In genomic region chr11:46345881-46346484, GRCh38 we compare ENCODE assay signal across 9 cellular contexts. TPM values are rescaled to one million over a fixed set of nuclear protein-coding genes. Genes with fewer than 3 reads are reported as not detected.
A peak's percentile ranks its signal among the peaks of the same experiment; 100 is the strongest.
DNase-seq lines count a peak whose midpoint lies in the region; FAIRE-seq and TF ChIP-seq lines count a peak whose summit lies in the region.
"Had no signal": no experiment of that assay in that cellular context is flagged by ENCODE, and none has a peak within 500 bp of the region (broad histone marks: within the 10 kb centered on the region; RNA-seq: fewer than 3 reads in every experiment).

No MANE protein-coding gene starts in this region.

- DNase-seq in CD8-positive, alpha-beta memory T cell: peak in 3 of 5 donors; percentile 17 to 30 (median 24)
- peak; percentile 81 for DNase-seq in osteoblast (ENCODE audit: insufficient read length, low spot score, missing footprints)
- no peak for DNase-seq in COLO829 (ENCODE audit: low spot score)
- no peak for DNase-seq in NCI-H82 treated with DMSO at 0.1 percent for 48 hours (lab: John Stamatoyannopoulos, UW; ENCODE audit: unreplicated experiment)
- DNase-seq in HTR-8/SVneo (ENCODE audit: insufficient read length, low spot score): no peak
- no peak for DNase-seq in anterior cingulate cortex (lab: John Stamatoyannopoulos, UW)

- peaks cover 0 to 16% (median 0%) of the 10 kb centered on the region in 3 donors for H3K36me3 Mint-ChIP-seq in CD8-positive, alpha-beta memory T cell
- H3K36me3 Mint-ChIP-seq in dendritic cell treated with granulocyte-macrophage colony-stimulating factor and Interleukin-4, amounts not matched to agents 40 ng/mL and 50 ng/mL, for 4 days (ENCODE audit: low read depth): peaks cover 34% of the 10 kb centered on the region

- peaks cover 6% of the 10 kb centered on the region; the same call in 1 of the 2 replicates for H4K20me1 ChIP-seq in OCI-LY3 (ENCODE audit: insufficient read depth, low read length)
- H4K20me1 ChIP-seq in osteoblast (ENCODE audit: insufficient read depth, low read length): peaks cover 17% of the 10 kb centered on the region

- H3K4me2 ChIP-seq in OCI-LY3 (ENCODE audit: low read length): peak overlapping the region; percentile 85
- H3K4me2 ChIP-seq in osteoblast (ENCODE audit: insufficient read depth, low read length): no peak overlapping the region

- H3K9ac ChIP-seq in OCI-LY3 (ENCODE audit: low read length): peak overlapping the region; percentile 77

- CTCF ChIA-PET in CD8-positive, alpha-beta memory T cell (lab: Charles Lee): interaction anchor here (0.8 to 18.1 kb wide), 5 partner anchors 15 to 346 kb away, joined by 3 to 358 read pairs (median 8); no protein-coding TSS in a partner anchor

- H3K27ac ChIP-seq in CD8-positive, alpha-beta memory T cell (ENCODE audit: low read depth, low read length): peak overlapping the region; percentile 20
- no peak overlapping the region for H3K27ac ChIP-seq in OCI-LY3 (ENCODE audit: low read length)
- no peak overlapping the region for H3K27ac ChIP-seq in osteoblast (ENCODE audit: low read depth, low read length)

- H3K79me2 ChIP-seq in OCI-LY3 (ENCODE audit: low read length) (peaks cover 31% of the 10 kb centered on the region), osteoblast (ENCODE audit: insufficient read depth, low read length) (peaks cover 32% of the 10 kb centered on the region)

- H3K27me3 ChIP-seq in CD8-positive, alpha-beta memory T cell (ENCODE audit: insufficient read depth, low read length, poor library complexity, severe bottlenecking): no peaks in the 10 kb centered on the region
- peaks cover 19% of the 10 kb centered on the region for H3K27me3 ChIP-seq in OCI-LY3 (ENCODE audit: low read depth, low read length)
- H3K27me3 ChIP-seq in osteoblast (ENCODE audit: insufficient read depth, low read length): peaks cover 18% of the 10 kb centered on the region

- no peak for TF ChIP-seq CTCF in OCI-LY3 (IDR thresholded peaks at IDR 0.05; ENCODE audit: low read depth, low read length)
- TF ChIP-seq CTCF in osteoblast (IDR thresholded peaks at IDR 0.05; ENCODE audit: extremely low read depth, low read depth, low read length): no peak

- H3K4me1 ChIP-seq in CD8-positive, alpha-beta memory T cell (ENCODE audit: insufficient read depth, low read length): peaks cover 79% of the 10 kb centered on the region
- H3K4me1 ChIP-seq in OCI-LY3 (ENCODE audit: low read length) (peaks cover 34% of the 10 kb centered on the region), osteoblast (ENCODE audit: insufficient read depth, low read length) (peaks cover 9% of the 10 kb centered on the region)

- peak overlapping the region; percentile 76; the same call in 1 of the 2 replicates for H2AFZ ChIP-seq in OCI-LY3 (ENCODE audit: low read depth, low read length)
- H2AFZ ChIP-seq in osteoblast (ENCODE audit: low read length): no peak overlapping the region

- H3K36me3 ChIP-seq in CD8-positive, alpha-beta memory T cell (ENCODE audit: insufficient read depth, low read length): no peaks in the 10 kb centered on the region
- H3K36me3 ChIP-seq in OCI-LY3 (replicated peaks; ENCODE audit: low read depth, low read length) (peaks cover 3% of the 10 kb centered on the region), osteoblast (ENCODE audit: insufficient read depth, low read length) (no peaks in the 10 kb centered on the region)

- H3K9me3 Mint-ChIP-seq in CD8-positive, alpha-beta memory T cell: no peaks in the 10 kb centered on the region
- H3K9me3 Mint-ChIP-seq in dendritic cell treated with granulocyte-macrophage colony-stimulating factor and Interleukin-4, amounts not matched to agents 40 ng/mL and 50 ng/mL, for 4 days: no peaks in the 10 kb centered on the region

- peaks cover 59 to 75% (median 69%) of the 10 kb centered on the region in 3 donors for H3K4me1 Mint-ChIP-seq in CD8-positive, alpha-beta memory T cell
- H3K4me1 Mint-ChIP-seq in dendritic cell treated with granulocyte-macrophage colony-stimulating factor and Interleukin-4, amounts not matched to agents 40 ng/mL and 50 ng/mL, for 4 days (ENCODE audit: low read depth): peaks cover 82% of the 10 kb centered on the region

- peak overlapping the region; percentile 11 to 94 (median 81) for H3K27ac Mint-ChIP-seq in CD8-positive, alpha-beta memory T cell
- peak overlapping the region; percentile 95 for H3K27ac Mint-ChIP-seq in dendritic cell treated with granulocyte-macrophage colony-stimulating factor and Interleukin-4, amounts not matched to agents 40 ng/mL and 50 ng/mL, for 4 days

- FAIRE-seq in HTR-8/SVneo (lab: Jason Lieb, UNC): no peak

- peaks cover 0 to 3% of the 10 kb centered on the region in 2 donors for H3K27me3 Mint-ChIP-seq in CD8-positive, alpha-beta memory T cell
- H3K27me3 Mint-ChIP-seq in dendritic cell treated with granulocyte-macrophage colony-stimulating factor and Interleukin-4, amounts not matched to agents 40 ng/mL and 50 ng/mL, for 4 days: no peaks in the 10 kb centered on the region

- no peaks in the 10 kb centered on the region for H3K9me3 ChIP-seq in CD8-positive, alpha-beta memory T cell (ENCODE audit: low read length)
- H3K9me3 ChIP-seq in OCI-LY3 (ENCODE audit: insufficient read depth, low read length) (no peaks in the 10 kb centered on the region), osteoblast (ENCODE audit: low read depth, low read length) (no peaks in the 10 kb centered on the region)

- intact Hi-C loops in dendritic cell treated with granulocyte-macrophage colony-stimulating factor and Interleukin-4, amounts not matched to agents 40 ng/mL and 50 ng/mL, for 4 days (cut with micrococcal nuclease): no loop called here

- POLR2A ChIA-PET in CD8-positive, alpha-beta memory T cell (lab: Charles Lee): interaction anchor here (5.6 kb wide), 1 partner anchor 15 kb away, joined by 32 read pairs; no protein-coding TSS in a partner anchor

- peak overlapping the region; percentile 76 for H3K4me3 ChIP-seq in CD8-positive, alpha-beta memory T cell (ENCODE audit: low read length)
- peak overlapping the region; percentile 89 for H3K4me3 ChIP-seq in OCI-LY3 (ENCODE audit: low read length)
- no peak overlapping the region for H3K4me3 ChIP-seq in osteoblast (ENCODE audit: insufficient read depth, low read length)

- peak overlapping the region; percentile 81 to 96 (median 84) for H3K4me3 Mint-ChIP-seq in CD8-positive, alpha-beta memory T cell
- peak overlapping the region; percentile 88 for H3K4me3 Mint-ChIP-seq in dendritic cell treated with granulocyte-macrophage colony-stimulating factor and Interleukin-4, amounts not matched to agents 40 ng/mL and 50 ng/mL, for 4 days

RNA-seq across cellular contexts. Expression of gene DGKZ, which starts 1.3 kb away (rescaled TPM):
- total RNA-seq in CD8-positive, alpha-beta memory T cell: 10 to 100 TPM; 85.8 to 87.2 TPM
- 87.4 TPM for polyA plus RNA-seq in CD8-positive, alpha-beta memory T cell
- 47.1 and 52.5 TPM in 2 replicates for total RNA-seq in osteoblast

RNA-seq across cellular contexts. Expression of gene MDK, which starts 35.5 kb away (rescaled TPM):
- 1 to 10 TPM; 1.1 to 1.2 TPM for total RNA-seq in CD8-positive, alpha-beta memory T cell
- 0.97 TPM for polyA plus RNA-seq in CD8-positive, alpha-beta memory T cell
- 27.5 and 27.7 TPM in 2 replicates for total RNA-seq in osteoblast

RNA-seq across cellular contexts. Expression of gene CHRM4, which starts 45.6 kb away (rescaled TPM):
- not detected for total RNA-seq in CD8-positive, alpha-beta memory T cell
- 0.63 TPM for polyA plus RNA-seq in CD8-positive, alpha-beta memory T cell
- 0.29 and 0.36 TPM in 2 replicates for total RNA-seq in osteoblast
- total RNA-seq: mesenteric fat pad had no signal

Comparison
In these comparisons a context has a peak if more than half of its experiments do, and no peak if none do; other contexts are left out.
1. DNase-seq: peak in CD8-positive, alpha-beta memory T cell (3 of 5) and osteoblast (single experiment); none in COLO829 (single experiment), NCI-H82 treated with DMSO at 0.1 percent for 48 hours (single experiment), HTR-8/SVneo (single experiment) and anterior cingulate cortex (0 of 58).
2. RNA of gene MDK, which starts 35.5 kb away (total RNA-seq): 27.5 to 27.7 TPM in osteoblast; 1.1 to 1.2 TPM in CD8-positive, alpha-beta memory T cell; every median in the first group is over 10 times any median in the second.